Comparison of ENCODE assay signal across 22 cellular contexts in genomic region chr10:119642556-119643111, GRCh38. TPM values are rescaled to one million over a fixed set of nuclear protein-coding genes. Genes with fewer than 3 reads are reported as not detected.
DNase-seq lines count a peak whose midpoint lies in the region; ATAC-seq and TF ChIP-seq lines count a peak whose summit lies in the region.
"Had no signal": no experiment of that assay in that cellular context is flagged by ENCODE, and none has a peak within 500 bp of the region (broad histone marks: within the 10 kb centered on the region; RNA-seq: fewer than 3 reads in every experiment).

No MANE protein-coding gene starts in this region.

- TF ChIP-seq POLR2A in upper lobe of left lung (IDR thresholded peaks at IDR 0.05), result no peak

- TF ChIP-seq CTCF in progenitor cell of endocrine pancreas (IDR thresholded peaks at IDR 0.05; ENCODE audit: unreplicated experiment), result no peak
- TF ChIP-seq CTCF in upper lobe of left lung (IDR thresholded peaks at IDR 0.05), result no peak

- no peaks in the 10 kb centered on the region for H3K4me1 ChIP-seq in upper lobe of left lung
- H3K4me1 ChIP-seq: BLaER1, heart left ventricle, pancreas had no signal

- peak overlapping the region; percentile 43 for H3K27ac Mint-ChIP-seq in activated CD8-positive, alpha-beta memory T cell treated with anti-CD3 and anti-CD28 coated beads, Interleukin-2, amount 10 ng/mL, durations not matched to agents 7 days and 5 days
- peak overlapping the region; percentile 31 for H3K27ac Mint-ChIP-seq in progenitor cell of endocrine pancreas
- H3K27ac Mint-ChIP-seq: mesothelial cell of epicardium, nephron progenitor cell had no signal

- TF ChIP-seq EP300 in upper lobe of left lung (IDR thresholded peaks at IDR 0.05), result no peak

- 90 to 91% methylated on average over 2 of the region's 2 CpGs for WGBS in upper lobe of left lung, 2 donors

- H3K4me3 ChIP-seq in upper lobe of left lung, result no peak overlapping the region
- H3K4me3 ChIP-seq: BLaER1, heart left ventricle, pancreas had no signal

- H3K27me3 ChIP-seq in upper lobe of left lung, result no peaks in the 10 kb centered on the region
- H3K27me3 ChIP-seq: BLaER1, heart left ventricle, pancreas had no signal

- no peaks in the 10 kb centered on the region for H3K36me3 ChIP-seq in upper lobe of left lung
- H3K36me3 ChIP-seq: BLaER1, heart left ventricle, pancreas had no signal

- H3K27ac ChIP-seq in upper lobe of left lung, result no peak overlapping the region
- H3K27ac ChIP-seq: BLaER1, heart left ventricle, pancreas had no signal

- no peak overlapping the region for H3K4me3 Mint-ChIP-seq in activated CD8-positive, alpha-beta memory T cell treated with anti-CD3 and anti-CD28 coated beads, Interleukin-2, amount 10 ng/mL, durations not matched to agents 7 days and 5 days
- no peak overlapping the region for H3K4me3 Mint-ChIP-seq in progenitor cell of endocrine pancreas (ENCODE audit: low read depth)
- H3K4me3 Mint-ChIP-seq: mesothelial cell of epicardium, nephron progenitor cell had no signal

- ATAC-seq in activated CD8-positive, alpha-beta memory T cell treated with anti-CD3 and anti-CD28 coated beads, Interleukin-2, amount 10 ng/mL, durations not matched to agents 7 days and 5 days, result peak; percentile 88
- ATAC-seq in upper lobe of left lung (ENCODE audit: low FRiP score in 2 of 2), result no peak
- ATAC-seq: heart left ventricle had no signal

- H3K9me3 Mint-ChIP-seq in activated CD8-positive, alpha-beta memory T cell treated with anti-CD3 and anti-CD28 coated beads, Interleukin-2, amount 10 ng/mL, durations not matched to agents 7 days and 5 days (ENCODE audit: low read depth), result no peaks in the 10 kb centered on the region
- H3K9me3 Mint-ChIP-seq in progenitor cell of endocrine pancreas (ENCODE audit: low read depth), result no peaks in the 10 kb centered on the region
- H3K9me3 Mint-ChIP-seq: mesothelial cell of epicardium, nephron progenitor cell had no signal

- H3K4me1 Mint-ChIP-seq in activated CD8-positive, alpha-beta memory T cell treated with anti-CD3 and anti-CD28 coated beads, Interleukin-2, amount 10 ng/mL, durations not matched to agents 7 days and 5 days, result peaks cover 23% of the 10 kb centered on the region
- H3K4me1 Mint-ChIP-seq in progenitor cell of endocrine pancreas (ENCODE audit: low read depth), result peaks cover 32% of the 10 kb centered on the region
- H3K4me1 Mint-ChIP-seq: mesothelial cell of epicardium had no signal

- CTCF ChIA-PET in activated CD8-positive, alpha-beta memory T cell treated with anti-CD3 and anti-CD28 coated beads, Interleukin-2, amount 10 ng/mL, durations not matched to agents 7 days and 5 days (lab: Charles Lee), result interaction anchor here (1.2 to 2.3 kb wide), 3 partner anchors 37 to 83 kb away, joined by 3 to 9 read pairs (median 6); partner anchors contain the start of gene INPP5F

- H3K36me3 Mint-ChIP-seq in activated CD8-positive, alpha-beta memory T cell treated with anti-CD3 and anti-CD28 coated beads, Interleukin-2, amount 10 ng/mL, durations not matched to agents 7 days and 5 days, result no peaks in the 10 kb centered on the region
- H3K36me3 Mint-ChIP-seq in progenitor cell of endocrine pancreas (ENCODE audit: insufficient read depth), result no peaks in the 10 kb centered on the region
- H3K36me3 Mint-ChIP-seq: mesothelial cell of epicardium had no signal

- H3K9me3 ChIP-seq in upper lobe of left lung, result peaks cover 0 to 7% (median 0%) of the 10 kb centered on the region in 4 donors
- H3K9me3 ChIP-seq: pancreas had no signal

- peak; percentile 53 for DNase-seq in activated CD8-positive, alpha-beta memory T cell treated with anti-CD3 and anti-CD28 coated beads, Interleukin-2, amount 10 ng/mL, durations not matched to agents 7 days and 5 days
- DNase-seq in activated CD8-positive, alpha-beta memory T cell treated with anti-CD3 and anti-CD28 coated beads, Interleukin-2, amount 50 U/mL, for 48 hours, result no peak
- DNase-seq in GF-D8 (lab: John Stamatoyannopoulos, UW) (peak; percentile 46), amniotic epithelial cell (ENCODE audit: low read depth) (peak; percentile 88), progenitor cell of endocrine pancreas (ENCODE audit: low spot score, unreplicated experiment) (no peak), DMS 273 treated with DMSO at 0.1 percent for 48 hours (lab: John Stamatoyannopoulos, UW) (no peak), NCI-H345 (lab: John Stamatoyannopoulos, UW) (no peak), upper lobe of left lung (no peak)
- DNase-seq: ACHN; activated gamma-delta T cell; anterior cingulate cortex; dermis blood vessel endothelial cell; HCEC 1CT; heart left ventricle; IMR-90; NCI-H1436; NCI-H526 treated with DMSO at 0.1 percent for 48 hours; nephron progenitor cell; pancreas; stimulated activated CD8-positive, alpha-beta memory T cell treated with anti-CD3 and anti-CD28 coated beads, Interleukin-4, amount 100 ng/mL, for 48 hours had no signal

- H3K27me3 Mint-ChIP-seq in activated CD8-positive, alpha-beta memory T cell treated with anti-CD3 and anti-CD28 coated beads, Interleukin-2, amount 10 ng/mL, durations not matched to agents 7 days and 5 days, result peaks cover 8% of the 10 kb centered on the region
- H3K27me3 Mint-ChIP-seq in progenitor cell of endocrine pancreas, result no peaks in the 10 kb centered on the region

RNA-seq across cellular contexts. Expression of gene BAG3, which starts 8.5 kb away (rescaled TPM):
- total RNA-seq in activated CD8-positive, alpha-beta memory T cell treated with anti-CD3 and anti-CD28 coated beads, Interleukin-2, amount 10 ng/mL, durations not matched to agents 7 days and 5 days, result 10 to 100 TPM; 12.7 to 13.0 TPM
- total RNA-seq in progenitor cell of endocrine pancreas (18.0 and 19.2 TPM in 2 replicates), upper lobe of left lung (10 to 100 TPM; 23.0 to 53.8 (median 40.3) TPM)

RNA-seq across cellular contexts. Expression of gene TIAL1, which starts 45.9 kb away (rescaled TPM):
- 100 to 1,000 TPM; 181 to 191 TPM for total RNA-seq in activated CD8-positive, alpha-beta memory T cell treated with anti-CD3 and anti-CD28 coated beads, Interleukin-2, amount 10 ng/mL, durations not matched to agents 7 days and 5 days
- 177 and 189 TPM in 2 replicates for total RNA-seq in progenitor cell of endocrine pancreas
- total RNA-seq in upper lobe of left lung, result 100 to 1,000 TPM in 2 of 6 donors, 10 to 100 TPM in 4; 53.3 to 112 (median 87.9) TPM

Comparison
In these comparisons a context has a peak if more than half of its experiments do, and no peak if none do; other contexts are left out.
1. DNase-seq: peak in activated CD8-positive, alpha-beta memory T cell treated with anti-CD3 and anti-CD28 coated beads, Interleukin-2, amount 10 ng/mL, durations not matched to agents 7 days and 5 days (single experiment), GF-D8 (single experiment) and amniotic epithelial cell (single experiment); none in activated CD8-positive, alpha-beta memory T cell treated with anti-CD3 and anti-CD28 coated beads, Interleukin-2, amount 50 U/mL, for 48 hours (single experiment), progenitor cell of endocrine pancreas (single experiment), DMS 273 treated with DMSO at 0.1 percent for 48 hours (single experiment), NCI-H345 (single experiment) and upper lobe of left lung (0 of 2).